Comparison of ENCODE assay signal across 17 cellular contexts in the genomic region with DNA sequence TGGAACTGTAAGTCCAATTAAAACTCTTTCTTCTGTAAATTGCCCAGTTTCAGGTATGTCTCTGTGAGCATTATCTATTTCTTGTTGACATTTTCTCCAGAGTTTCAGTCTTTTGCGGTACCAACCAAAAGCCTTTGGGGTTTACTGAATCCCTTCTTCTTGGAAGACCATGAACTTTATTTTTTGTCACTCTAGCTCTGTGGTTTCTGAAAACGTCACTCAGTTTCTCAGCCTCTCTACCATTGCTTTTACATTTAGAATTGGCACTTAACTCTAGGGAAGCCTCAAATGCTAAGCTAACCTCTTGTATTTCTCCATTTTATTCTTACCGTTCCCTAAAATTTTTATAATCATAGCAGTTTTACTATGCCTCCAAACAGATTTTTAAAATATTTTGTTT.
"Had no signal": no experiment of that assay in that cellular context is flagged by ENCODE, and none has a peak within 500 bp of the region (broad histone marks: within the 10 kb centered on the region; RNA-seq: fewer than 3 reads in every experiment).

No MANE protein-coding gene starts in this region.

- H3K4me1 Mint-ChIP-seq: endodermal cell had no signal

- ATAC-seq: heart right ventricle; naive thymus-derived CD4-positive, alpha-beta T cell; sciatic nerve; stimulated activated naive B cell treated with anti-CD40 and anti-IgM and Interleukin-4, amounts not matched to agents 10 μg/mL and 1 μg/mL and 100 μg/mL, for 72 hours had no signal

- H3K27me3 ChIP-seq: heart right ventricle, neutrophil, spleen, suprapubic skin, thyroid gland had no signal

- DNase-seq: effector CD4-positive, alpha-beta T cell; endodermal cell; heart right ventricle; hypothalamus; kidney glomerular epithelial cell; naive thymus-derived CD4-positive, alpha-beta T cell; spleen; stimulated activated CD4-positive, alpha-beta T cell treated with anti-CD3 and anti-CD28 coated beads, Interleukin-15, amount 100 ng/mL, for 24 hours; stimulated activated CD4-positive, alpha-beta T cell treated with anti-CD3 and anti-CD28 coated beads, Interleukin-1b, Interleukin-23, amount 100 ng/mL, for 48 hours; stimulated activated CD4-positive, alpha-beta T cell treated with anti-CD3 and anti-CD28 coated beads, Interleukin-4, amount 100 ng/mL, for 24 hours; stimulated activated naive B cell treated with anti-CD40 and anti-IgM and Interleukin-4, amounts not matched to agents 10 μg/mL and 1 μg/mL and 100 μg/mL, for 72 hours; thyroid gland had no signal

- H3K4me3 Mint-ChIP-seq: endodermal cell; stimulated activated naive B cell treated with anti-CD40 and anti-IgM and Interleukin-4, amounts not matched to agents 10 μg/mL and 1 μg/mL and 100 μg/mL, for 72 hours; type B pancreatic cell had no signal

- H3K27ac Mint-ChIP-seq: endodermal cell; stimulated activated naive B cell treated with anti-CD40 and anti-IgM and Interleukin-4, amounts not matched to agents 10 μg/mL and 1 μg/mL and 100 μg/mL, for 72 hours; type B pancreatic cell had no signal

- H3K36me3 Mint-ChIP-seq: type B pancreatic cell had no signal

- H3K27me3 Mint-ChIP-seq: type B pancreatic cell had no signal

- H3K4me1 ChIP-seq: heart right ventricle, spleen, suprapubic skin had no signal

- H3K9me3 ChIP-seq: neutrophil, suprapubic skin, thyroid gland had no signal

- H3K9me3 Mint-ChIP-seq: type B pancreatic cell had no signal

- H3K36me3 ChIP-seq: heart right ventricle, neutrophil, spleen, suprapubic skin, thyroid gland had no signal

- H3K4me3 ChIP-seq: coronary artery, heart right ventricle, spleen, suprapubic skin, thyroid gland had no signal

- H3K27ac ChIP-seq: coronary artery, heart right ventricle, neutrophil, spleen, suprapubic skin, thyroid gland had no signal
